Comparison of ENCODE assay signal across 27 cellular contexts in the genomic region with DNA sequence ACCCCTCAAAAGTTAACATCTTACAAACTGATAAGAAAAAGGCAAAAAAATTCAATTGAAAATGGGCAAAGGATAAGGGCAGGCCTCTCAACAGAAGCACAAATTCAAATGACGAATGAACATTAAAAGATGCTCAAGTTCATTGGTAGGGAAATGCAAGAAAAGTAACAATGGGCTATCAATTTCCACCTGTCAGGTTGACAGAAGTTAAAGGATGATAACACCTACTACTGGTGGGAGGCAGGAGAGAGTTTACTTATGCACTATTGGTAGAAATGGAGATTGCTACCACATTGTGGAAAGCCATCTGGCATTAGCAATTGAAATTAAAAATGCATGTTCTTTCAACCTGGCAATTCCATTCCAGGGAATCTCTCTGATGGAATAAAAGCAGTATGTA. TPM values are rescaled to one million over a fixed set of nuclear protein-coding genes. Genes with fewer than 3 reads are reported as not detected.
"Had no signal": no experiment of that assay in that cellular context is flagged by ENCODE, and none has a peak within 500 bp of the region (broad histone marks: within the 10 kb centered on the region; RNA-seq: fewer than 3 reads in every experiment).

No MANE protein-coding gene starts in this region.

- H3K36me3 ChIP-seq: esophagus squamous epithelium, gastroesophageal sphincter, heart right ventricle, WERI-Rb-1 had no signal

- H3K27me3 ChIP-seq: esophagus squamous epithelium, gastroesophageal sphincter, heart right ventricle had no signal

- H3K4me3 ChIP-seq: esophagus squamous epithelium, gastroesophageal sphincter, heart right ventricle had no signal

- H3K27ac ChIP-seq: epithelial cell of prostate, esophagus squamous epithelium, gastroesophageal sphincter, heart right ventricle, WERI-Rb-1 had no signal

- ATAC-seq: activated CD4-positive, CD25-positive, alpha-beta regulatory T cell treated with anti-CD3 and anti-CD28 coated beads, Interleukin-2, amount 50 U/mL, for 24 hours; activated CD8-positive, alpha-beta T cell treated with anti-CD3 and anti-CD28 coated beads for 36 hours; activated T-cell treated with anti-CD3 and anti-CD28 coated beads, Interleukin-2, amount 50 U/mL, for 4 hours; activated T-helper 17 cell treated with anti-CD3 and anti-CD28 coated beads, Interleukin-2, amount 50 U/mL, for 72 hours; gastroesophageal sphincter; heart right ventricle; T-helper 17 cell had no signal

- H3K9me3 ChIP-seq: esophagus squamous epithelium, gastroesophageal sphincter, heart right ventricle had no signal

- DNase-seq: activated B cell treated with CpG ODN at 0.5 μM for 24 hours; activated CD4-positive, alpha-beta T cell treated with anti-CD3 and anti-CD28 coated beads for 48 hours; activated CD4-positive, alpha-beta T cell treated with anti-CD3 and anti-CD28 coated beads, Interleukin-2, amount 50 U/mL, for 1 hour; activated CD4-positive, alpha-beta T cell treated with anti-CD3 and anti-CD28 coated beads, Interleukin-2, amount 50 U/mL, for 48 hours; activated CD8-positive, alpha-beta memory T cell treated with anti-CD3 and anti-CD28 coated beads for 24 hours; activated CD8-positive, alpha-beta T cell treated with anti-CD3 and anti-CD28 coated beads for 36 hours; activated effector memory CD4-positive, alpha-beta T cell treated with Interleukin-2 at 50 U/mL for 16 hours; activated gamma-delta T cell treated with Interleukin-2 at 50 U/mL for 16 hours; activated naive CD4-positive, alpha-beta T cell treated with anti-CD3 and anti-CD28 coated beads, Interleukin-2, amount 50 U/mL, for 16 hours; activated naive CD4-positive, alpha-beta T cell treated with Interleukin-2 at 50 U/mL for 16 hours; activated T-cell treated with anti-CD3 and anti-CD28 coated beads, Interleukin-2, amount 50 U/mL, for 4 hours; amniotic stem cell; effector CD8-positive, alpha-beta T cell; esophagus squamous epithelium; foreskin melanocyte; heart right ventricle; T-helper 17 cell; T1000; WERI-Rb-1 had no signal

- FAIRE-seq: astrocyte, colon, endometrium, endothelial cell of umbilical vein had no signal

RNA-seq across cellular contexts. Expression of a gene that starts 35.6 kb away (rescaled TPM):
- total RNA-seq: activated B cell treated with CpG ODN at 0.5 μM for 24 hours; activated T-helper 17 cell treated with anti-CD3 and anti-CD28 coated beads, Interleukin-2, amount 50 U/mL, for 72 hours; T-helper 17 cell had no signal
